ENCODE assay signal across 1 cellular context in genomic region chr15:56207711-56208110, GRCh38.
TF ChIP-seq lines count a peak whose summit lies in the region.

No MANE protein-coding gene starts in this region.

TF ChIP-seq in HepG2, 621 proteins besides CTCF, POLR2A, EP300 and RAD21 (continued from another document):
- TF ChIP-seq MIXL1 (CRISPR knock-in tag; IDR thresholded peaks at IDR 0.05) (no peak), GMEB1 (CRISPR knock-in tag; IDR thresholded peaks at IDR 0.05; ENCODE audit: borderline replicate concordance) (no peak), AGO1 (IDR thresholded peaks at IDR 0.05; ENCODE audit: low read depth, low read length, poor library complexity, severe bottlenecking) (no peak), MYPOP (CRISPR knock-in tag; IDR thresholded peaks at IDR 0.05) (no peak), MAFK (conservative IDR thresholded peaks at IDR 0.05 in 1 of 2, IDR thresholded peaks at IDR 0.05 in 1 of 2; ENCODE audit: low read length in 2 of 2) (no peak), ZHX2 (IDR thresholded peaks at IDR 0.05; ENCODE audit: low read depth) (no peak), ZHX2 (CRISPR knock-in tag; IDR thresholded peaks at IDR 0.05; ENCODE audit: borderline replicate concordance) (no peak), SSRP1 (CRISPR knock-in tag; IDR thresholded peaks at IDR 0.05) (no peak), ARNT (IDR thresholded peaks at IDR 0.05) (no peak), ARNTL (CRISPR knock-in tag; IDR thresholded peaks at IDR 0.05) (no peak), HDAC1 (CRISPR knock-in tag; IDR thresholded peaks at IDR 0.05) (no peak), ATF6 (CRISPR knock-in tag; conservative IDR thresholded peaks at IDR 0.05) (no peak), ATF2 (CRISPR knock-in tag; IDR thresholded peaks at IDR 0.05) (no peak), JARID2 (CRISPR knock-in tag; IDR thresholded peaks at IDR 0.05; ENCODE audit: insufficient replicate concordance) (no peak), NR2F6 (IDR thresholded peaks at IDR 0.05) (no peak), NR2F6 (CRISPR knock-in tag; IDR thresholded peaks at IDR 0.05) (no peak), ZNF18 (CRISPR knock-in tag; IDR thresholded peaks at IDR 0.05; ENCODE audit: insufficient replicate concordance) (no peak), ZSCAN20 (CRISPR knock-in tag; IDR thresholded peaks at IDR 0.05; ENCODE audit: borderline replicate concordance) (no peak)
TF ChIP-seq in HepG2: peak in this region for 0.
